Comparison of ENCODE assay signal across 12 cellular contexts in the genomic region with DNA sequence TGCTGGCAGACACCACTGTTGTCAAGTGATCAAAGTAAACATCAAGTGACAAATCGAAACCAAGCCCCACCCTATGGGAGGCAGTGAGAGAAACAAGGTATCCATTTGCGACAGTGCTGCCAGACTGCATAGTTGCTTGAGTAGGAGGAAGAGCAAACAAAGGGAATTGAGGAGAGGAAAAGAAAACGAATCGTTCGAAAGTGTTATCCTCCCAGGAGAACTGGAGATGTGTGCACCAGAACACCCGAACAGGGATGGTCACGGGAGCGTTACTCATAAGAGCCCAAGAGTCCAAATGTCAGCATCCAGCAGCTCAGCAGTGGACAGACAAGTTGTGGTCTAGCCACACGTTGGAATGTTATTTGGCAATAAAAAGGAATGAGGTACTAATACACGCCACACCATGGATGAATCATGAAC. TPM values are rescaled to one million over a fixed set of nuclear protein-coding genes. Genes with fewer than 3 reads are reported as not detected.
DNase-seq lines count a peak whose midpoint lies in the region; ATAC-seq, FAIRE-seq and TF ChIP-seq lines count a peak whose summit lies in the region.
"Had no signal": no experiment of that assay in that cellular context is flagged by ENCODE, and none has a peak within 500 bp of the region (broad histone marks: within the 10 kb centered on the region; RNA-seq: fewer than 3 reads in every experiment).

No MANE protein-coding gene starts in this region.

- H3K36me3 ChIP-seq in BJ (ENCODE audit: control insufficient read depth, insufficient read depth, low read length): no peaks in the 10 kb centered on the region
- H3K36me3 ChIP-seq in SJSA1: no peaks in the 10 kb centered on the region
- no peaks in the 10 kb centered on the region for H3K36me3 ChIP-seq in HepG2 (replicated peaks in 1 of 2; ENCODE audit: control insufficient read depth in 1 of 2, insufficient read depth in 2 of 2, low read length in 2 of 2)
- H3K36me3 ChIP-seq: adrenal gland had no signal

- H3K4me2 ChIP-seq in HepG2 (ENCODE audit: low read depth, low read length): peak overlapping the region; percentile 64

- no peaks in the 10 kb centered on the region for H3K9me3 Mint-ChIP-seq in activated CD8-positive, alpha-beta memory T cell treated with anti-CD3 and anti-CD28 coated beads, Interleukin-2, amount 10 ng/mL, durations not matched to agents 7 days and 5 days (ENCODE audit: low read depth)

- no peak overlapping the region for H3K9ac ChIP-seq in HepG2 (ENCODE audit: insufficient read depth, low read depth, low read length)
- H3K9ac ChIP-seq: parathyroid adenoma had no signal

- H3K9me3 ChIP-seq in SJSA1 (replicated peaks): peaks cover 3% of the 10 kb centered on the region; the same call in 1 of the 2 replicates
- no peaks in the 10 kb centered on the region for H3K9me3 ChIP-seq in HepG2 (ENCODE audit: low read length)
- H3K9me3 ChIP-seq: adrenal gland had no signal

- no peak for TF ChIP-seq RAD21 in HepG2 (CRISPR knock-in tag; IDR thresholded peaks at IDR 0.05)

- CTCF ChIA-PET in BJ (lab: Yijun Ruan, JAX): interaction anchor here (1.0 kb wide), 1 partner anchor 159 kb away, joined by 3 read pairs; no protein-coding TSS in a partner anchor
- CTCF ChIA-PET in HepG2 (lab: Yijun Ruan, JAX; ENCODE audit: low intra/inter-chr PET ratio, low total read pairs): no interaction called here
- CTCF ChIA-PET in activated CD8-positive, alpha-beta memory T cell treated with anti-CD3 and anti-CD28 coated beads, Interleukin-2, amount 10 ng/mL, durations not matched to agents 7 days and 5 days (lab: Charles Lee): no interaction called here

- TF ChIP-seq EP300 in HepG2 (IDR thresholded peaks at IDR 0.05; ENCODE audit: low read depth in 2 of 2, low read length in 2 of 2) (no peak), HepG2 (CRISPR knock-in tag; IDR thresholded peaks at IDR 0.05; ENCODE audit: borderline replicate concordance) (no peak)

- FAIRE-seq in HepG2 (lab: Jason Lieb, UNC): no peak

- H3K27ac ChIP-seq in SJSA1 (no peak overlapping the region), HepG2 (ENCODE audit: extremely low read length, insufficient read depth, low read length) (no peak overlapping the region)
- H3K27ac ChIP-seq: adrenal gland, parathyroid adenoma had no signal

- ATAC-seq in HepG2: peak; percentile 60; the same call in 2 of the 3 replicates
- ATAC-seq in activated CD8-positive, alpha-beta memory T cell treated with anti-CD3 and anti-CD28 coated beads, Interleukin-2, amount 10 ng/mL, durations not matched to agents 7 days and 5 days: no peak
- ATAC-seq in GM18868 (IDR thresholded peaks at IDR 0.05; ENCODE audit: unreplicated experiment): no peak
- ATAC-seq: activated CD8-positive, alpha-beta T cell treated with anti-CD3 and anti-CD28 coated beads, Interleukin-2, amount 10 ng/mL, durations not matched to agents 7 days and 5 days had no signal

- DNase-seq in BJ (ENCODE audit: low read depth) (peak; percentile 57), HT1080 (ENCODE audit: low read depth) (peak; percentile 51), SJSA1 (ENCODE audit: low read depth in 1 of 2, low spot score in 2 of 2) (peak in 1 of 2 experiments; percentile 39), HepG2 (ENCODE audit: low spot score) (peak; percentile 35), SW 1271 (lab: John Stamatoyannopoulos, UW) (no peak), NCI-H1694 (lab: John Stamatoyannopoulos, UW) (no peak)
- no peak for DNase-seq in activated CD8-positive, alpha-beta memory T cell treated with anti-CD3 and anti-CD28 coated beads, Interleukin-2, amount 10 ng/mL, durations not matched to agents 7 days and 5 days
- DNase-seq: activated CD8-positive, alpha-beta T cell treated with anti-CD3 and anti-CD28 coated beads, Interleukin-2, amount 10 ng/mL, durations not matched to agents 7 days and 5 days; adrenal gland; NCI-H2107 had no signal

- TF ChIP-seq POLR2A in HepG2 (IDR thresholded peaks at IDR 0.05; ENCODE audit: insufficient read depth in 1 of 2, low read depth in 2 of 2, low read length in 2 of 2): no peak

- H3K4me3 Mint-ChIP-seq in activated CD8-positive, alpha-beta memory T cell treated with anti-CD3 and anti-CD28 coated beads, Interleukin-2, amount 10 ng/mL, durations not matched to agents 7 days and 5 days: no peak overlapping the region
- H3K4me3 Mint-ChIP-seq: activated CD8-positive, alpha-beta T cell treated with anti-CD3 and anti-CD28 coated beads, Interleukin-2, amount 10 ng/mL, durations not matched to agents 7 days and 5 days had no signal

- H3K27ac Mint-ChIP-seq in activated CD8-positive, alpha-beta memory T cell treated with anti-CD3 and anti-CD28 coated beads, Interleukin-2, amount 10 ng/mL, durations not matched to agents 7 days and 5 days: no peak overlapping the region
- H3K27ac Mint-ChIP-seq: activated CD8-positive, alpha-beta T cell treated with anti-CD3 and anti-CD28 coated beads, Interleukin-2, amount 10 ng/mL, durations not matched to agents 7 days and 5 days had no signal

- no peak overlapping the region for H3K4me3 ChIP-seq in BJ (ENCODE audit: low read depth, low read length)
- peak overlapping the region; percentile 22 for H3K4me3 ChIP-seq in SJSA1
- no peak overlapping the region for H3K4me3 ChIP-seq in HepG2 (replicated peaks in 1 of 3; ENCODE audit: insufficient read depth in 1 of 3, low read depth in 2 of 3, low read length in 3 of 3)
- H3K4me3 ChIP-seq: adrenal gland had no signal

- intact Hi-C loops in HepG2 (cut with micrococcal nuclease; ENCODE audit: unreplicated experiment): loop anchor here (10.0 kb wide), 1 partner anchor 90 kb away; no protein-coding TSS in a partner anchor

- H3K36me3 Mint-ChIP-seq in activated CD8-positive, alpha-beta memory T cell treated with anti-CD3 and anti-CD28 coated beads, Interleukin-2, amount 10 ng/mL, durations not matched to agents 7 days and 5 days: no peaks in the 10 kb centered on the region

- TF ChIP-seq CTCF in BJ (IDR thresholded peaks at IDR 0.05; ENCODE audit: insufficient read depth, low read depth, low read length) (no peak), HepG2 (CRISPR knock-in tag; IDR thresholded peaks at IDR 0.05) (no peak)

- H3K4me1 ChIP-seq in SJSA1 (replicated peaks) (peaks cover 10% of the 10 kb centered on the region), HepG2 (ENCODE audit: insufficient read depth, low read length) (peaks cover 11% of the 10 kb centered on the region; the same call in 1 of the 2 replicates)
- H3K4me1 ChIP-seq: adrenal gland, parathyroid adenoma had no signal

- POLR2A ChIA-PET in BJ (lab: Charles Lee) (no interaction called here), HepG2 (lab: Yijun Ruan, JAX) (interaction anchor here (0.7 kb wide), 1 partner anchor 17 kb away, joined by 3 read pairs; no protein-coding TSS in a partner anchor)

- peaks cover 12% of the 10 kb centered on the region for H3K27me3 Mint-ChIP-seq in activated CD8-positive, alpha-beta memory T cell treated with anti-CD3 and anti-CD28 coated beads, Interleukin-2, amount 10 ng/mL, durations not matched to agents 7 days and 5 days

- peaks cover 3% of the 10 kb centered on the region for H3K4me1 Mint-ChIP-seq in activated CD8-positive, alpha-beta memory T cell treated with anti-CD3 and anti-CD28 coated beads, Interleukin-2, amount 10 ng/mL, durations not matched to agents 7 days and 5 days

- BruUV-seq in HepG2 (replicated peaks; lab: Mats Ljungman, UMichigan): no TSS peak

- H3K27me3 ChIP-seq in BJ (ENCODE audit: control insufficient read depth, insufficient read depth, low read length): peaks cover 4% of the 10 kb centered on the region
- no peaks in the 10 kb centered on the region for H3K27me3 ChIP-seq in SJSA1 (replicated peaks)
- H3K27me3 ChIP-seq in HepG2 (ENCODE audit: control insufficient read depth in 1 of 2, insufficient read depth in 2 of 2, low read length in 2 of 2): peaks cover 4 to 35% of the 10 kb centered on the region in 2 experiments
- H3K27me3 ChIP-seq: adrenal gland had no signal

- H2AFZ ChIP-seq in HepG2 (ENCODE audit: low read length): no peak overlapping the region
- H2AFZ ChIP-seq: parathyroid adenoma had no signal

- 3% methylated on average over 10 of the region's 10 CpGs for WGBS in HepG2 (ENCODE audit: low lambda C conversion rate)

- H4K20me1 ChIP-seq in HepG2 (ENCODE audit: insufficient read depth, low read length): no peaks in the 10 kb centered on the region

- in situ Hi-C loops in HepG2 (cut with HindIII; ENCODE audit: extremely low pct_ligation_motif_present, low pct_unique_long_range_greater_than_20kb): no loop called here

- no peaks in the 10 kb centered on the region for H3K79me2 ChIP-seq in HepG2 (ENCODE audit: insufficient read depth, low read length)
- H3K79me2 ChIP-seq: parathyroid adenoma had no signal

RNA-seq across cellular contexts. Expression of a gene that starts 58.4 kb away (rescaled TPM):
- polyA plus RNA-seq in BJ (2011; rRNA removed) (11.0 and 12.4 TPM in 2 replicates), HepG2 (2011; rRNA removed) (14.1 and 14.2 TPM in 2 replicates)
- 12.5 and 13.3 TPM in 2 replicates for polyA minus RNA-seq in BJ (2011; rRNA and poly(A)+ RNA removed)
- 124 and 160 TPM in 2 replicates for total RNA-seq in HT1080 (2014; rRNA removed; shearing (Covaris generic))
- 55.6 and 61.8 TPM in 2 replicates for polyA plus RNA-seq in HT1080 (2015; cell fraction: cytosol; rRNA removed)
- 76.3 and 84.0 TPM in 2 replicates for polyA plus RNA-seq in HT1080 (2015; cell fraction: nucleus; rRNA removed)
- total RNA-seq in SJSA1 (2014; rRNA removed; shearing (Covaris generic)): 61.9 and 124 TPM in 2 replicates
- total RNA-seq in HepG2 (2016; rRNA removed; fragmentation: Illumina TruSeq; extraction: Trizol): 52.4 and 71.0 TPM in 2 replicates
- 15.6 and 19.1 TPM in 2 replicates for total RNA-seq in HepG2 (2016; cell fraction: cytosol; rRNA removed; fragmentation: Illumina TruSeq; extraction: Trizol; ENCODE audit: low read depth)
- 52.9 and 65.9 TPM in 2 replicates for total RNA-seq in HepG2 (2016; cell fraction: insoluble cytoplasmic fraction; rRNA removed; fragmentation: Illumina TruSeq; extraction: Trizol)
- total RNA-seq in HepG2 (2016; cell fraction: membrane; rRNA removed; fragmentation: Illumina TruSeq; extraction: Trizol): 34.7 and 35.1 TPM in 2 replicates
- total RNA-seq in HepG2 (2016; cell fraction: nucleus; rRNA removed; fragmentation: Illumina TruSeq; extraction: Trizol): 39.0 and 40.8 TPM in 2 replicates
- polyA plus RNA-seq in HepG2 (2011; cell fraction: cytosol; rRNA removed): 10.3 and 10.4 TPM in 2 replicates
- polyA plus RNA-seq in HepG2 (2011; cell fraction: nucleus; rRNA removed): 8.3 and 10.9 TPM in 2 replicates
- polyA plus RNA-seq in HepG2 (2012): 22.4 and 26.0 TPM in 2 replicates
- polyA plus RNA-seq in HepG2 (2016; cell fraction: cytosol; fragmentation: Illumina TruSeq; extraction: Trizol; ENCODE audit: low read depth): 3.4 and 4.5 TPM in 2 replicates
- 52.8 and 53.9 TPM in 2 replicates for polyA plus RNA-seq in HepG2 (2016; cell fraction: insoluble cytoplasmic fraction; fragmentation: Illumina TruSeq; extraction: Trizol; ENCODE audit: low read depth)
- 12.1 and 15.0 TPM in 2 replicates for polyA plus RNA-seq in HepG2 (2016; cell fraction: membrane; fragmentation: Illumina TruSeq; extraction: Trizol; ENCODE audit: low read depth)
- polyA plus RNA-seq in HepG2 (2016; cell fraction: nucleus; fragmentation: Illumina TruSeq; extraction: Trizol; ENCODE audit: insufficient read depth, low read depth): 51.2 and 53.1 TPM in 2 replicates
- 34.7 and 47.0 TPM in 2 replicates for polyA minus RNA-seq in HepG2 (2011; rRNA and poly(A)+ RNA removed; ENCODE audit: low replicate concordance)
- 14.3 and 15.1 TPM in 2 replicates for polyA minus RNA-seq in HepG2 (2011; cell fraction: cytosol; rRNA and poly(A)+ RNA removed)
- 29.2 and 29.4 TPM in 2 replicates for polyA minus RNA-seq in HepG2 (2011; cell fraction: nucleus; rRNA and poly(A)+ RNA removed)
- total RNA-seq in activated CD8-positive, alpha-beta memory T cell treated with anti-CD3 and anti-CD28 coated beads, Interleukin-2, amount 10 ng/mL, durations not matched to agents 7 days and 5 days: 100 to 1,000 TPM; 150 to 155 TPM

Comparison
In these comparisons a context has a peak if more than half of its experiments do, and no peak if none do; other contexts are left out.
1. DNase-seq: peak in BJ (single experiment), HT1080 (single experiment) and HepG2 (single experiment); none in activated CD8-positive, alpha-beta memory T cell treated with anti-CD3 and anti-CD28 coated beads, Interleukin-2, amount 10 ng/mL, durations not matched to agents 7 days and 5 days (single experiment), SW 1271 (0 of 2) and NCI-H1694 (single experiment).